In genomic region chr16:885391-885790, GRCh38 we compare ENCODE assay signal across 1 cellular context.
TF ChIP-seq lines count a peak whose summit lies in the region.

No MANE protein-coding gene starts in this region.

TF ChIP-seq in GM23338, 12 proteins besides CTCF, POLR2A, EP300 and RAD21 (continued from another document):
- TF ChIP-seq, protein P1, sequence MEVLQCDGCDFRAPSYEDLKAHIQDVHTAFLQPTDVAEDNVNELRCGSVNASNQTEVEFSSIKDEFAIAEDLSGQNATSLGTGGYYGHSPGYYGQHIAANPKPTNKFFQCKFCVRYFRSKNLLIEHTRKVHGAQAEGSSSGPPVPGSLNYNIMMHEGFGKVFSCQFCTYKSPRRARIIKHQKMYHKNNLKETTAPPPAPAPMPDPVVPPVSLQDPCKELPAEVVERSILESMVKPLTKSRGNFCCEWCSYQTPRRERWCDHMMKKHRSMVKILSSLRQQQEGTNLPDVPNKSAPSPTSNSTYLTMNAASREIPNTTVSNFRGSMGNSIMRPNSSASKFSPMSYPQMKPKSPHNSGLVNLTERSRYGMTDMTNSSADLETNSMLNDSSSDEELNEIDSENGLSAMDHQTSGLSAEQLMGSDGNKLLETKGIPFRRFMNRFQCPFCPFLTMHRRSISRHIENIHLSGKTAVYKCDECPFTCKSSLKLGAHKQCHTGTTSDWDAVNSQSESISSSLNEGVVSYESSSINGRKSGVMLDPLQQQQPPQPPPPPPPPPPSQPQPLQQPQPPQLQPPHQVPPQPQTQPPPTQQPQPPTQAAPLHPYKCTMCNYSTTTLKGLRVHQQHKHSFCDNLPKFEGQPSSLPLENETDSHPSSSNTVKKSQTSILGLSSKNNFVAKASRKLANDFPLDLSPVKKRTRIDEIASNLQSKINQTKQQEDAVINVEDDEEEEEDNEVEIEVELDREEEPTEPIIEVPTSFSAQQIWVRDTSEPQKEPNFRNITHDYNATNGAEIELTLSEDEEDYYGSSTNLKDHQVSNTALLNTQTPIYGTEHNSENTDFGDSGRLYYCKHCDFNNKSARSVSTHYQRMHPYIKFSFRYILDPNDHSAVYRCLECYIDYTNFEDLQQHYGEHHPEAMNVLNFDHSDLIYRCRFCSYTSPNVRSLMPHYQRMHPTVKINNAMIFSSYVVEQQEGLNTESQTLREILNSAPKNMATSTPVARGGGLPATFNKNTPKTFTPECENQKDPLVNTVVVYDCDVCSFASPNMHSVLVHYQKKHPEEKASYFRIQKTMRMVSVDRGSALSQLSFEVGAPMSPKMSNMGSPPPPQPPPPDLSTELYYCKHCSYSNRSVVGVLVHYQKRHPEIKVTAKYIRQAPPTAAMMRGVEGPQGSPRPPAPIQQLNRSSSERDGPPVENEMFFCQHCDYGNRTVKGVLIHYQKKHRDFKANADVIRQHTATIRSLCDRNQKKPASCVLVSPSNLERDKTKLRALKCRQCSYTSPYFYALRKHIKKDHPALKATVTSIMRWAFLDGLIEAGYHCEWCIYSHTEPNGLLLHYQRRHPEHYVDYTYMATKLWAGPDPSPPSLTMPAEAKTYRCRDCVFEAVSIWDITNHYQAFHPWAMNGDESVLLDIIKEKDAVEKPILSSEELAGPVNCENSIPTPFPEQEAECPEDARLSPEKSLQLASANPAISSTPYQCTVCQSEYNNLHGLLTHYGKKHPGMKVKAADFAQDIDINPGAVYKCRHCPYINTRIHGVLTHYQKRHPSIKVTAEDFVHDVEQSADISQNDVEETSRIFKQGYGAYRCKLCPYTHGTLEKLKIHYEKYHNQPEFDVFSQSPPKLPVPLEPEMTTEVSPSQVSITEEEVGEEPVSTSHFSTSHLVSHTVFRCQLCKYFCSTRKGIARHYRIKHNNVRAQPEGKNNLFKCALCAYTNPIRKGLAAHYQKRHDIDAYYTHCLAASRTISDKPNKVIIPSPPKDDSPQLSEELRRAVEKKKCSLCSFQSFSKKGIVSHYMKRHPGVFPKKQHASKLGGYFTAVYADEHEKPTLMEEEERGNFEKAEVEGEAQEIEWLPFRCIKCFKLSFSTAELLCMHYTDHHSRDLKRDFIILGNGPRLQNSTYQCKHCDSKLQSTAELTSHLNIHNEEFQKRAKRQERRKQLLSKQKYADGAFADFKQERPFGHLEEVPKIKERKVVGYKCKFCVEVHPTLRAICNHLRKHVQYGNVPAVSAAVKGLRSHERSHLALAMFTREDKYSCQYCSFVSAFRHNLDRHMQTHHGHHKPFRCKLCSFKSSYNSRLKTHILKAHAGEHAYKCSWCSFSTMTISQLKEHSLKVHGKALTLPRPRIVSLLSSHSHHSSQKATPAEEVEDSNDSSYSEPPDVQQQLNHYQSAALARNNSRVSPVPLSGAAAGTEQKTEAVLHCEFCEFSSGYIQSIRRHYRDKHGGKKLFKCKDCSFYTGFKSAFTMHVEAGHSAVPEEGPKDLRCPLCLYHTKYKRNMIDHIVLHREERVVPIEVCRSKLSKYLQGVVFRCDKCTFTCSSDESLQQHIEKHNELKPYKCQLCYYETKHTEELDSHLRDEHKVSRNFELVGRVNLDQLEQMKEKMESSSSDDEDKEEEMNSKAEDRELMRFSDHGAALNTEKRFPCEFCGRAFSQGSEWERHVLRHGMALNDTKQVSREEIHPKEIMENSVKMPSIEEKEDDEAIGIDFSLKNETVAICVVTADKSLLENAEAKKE (CRISPR knock-in tag; IDR thresholded peaks at IDR 0.05): no peak
- TF ChIP-seq EZH2 (IDR thresholded peaks at IDR 0.05; ENCODE audit: low read depth, unreplicated experiment): no peak
- TF ChIP-seq ZNF114 (CRISPR knock-in tag; IDR thresholded peaks at IDR 0.05): no peak
- no peak for TF ChIP-seq ZNF331 (CRISPR knock-in tag; IDR thresholded peaks at IDR 0.05; ENCODE audit: low read depth)
- TF ChIP-seq STAT1 (IDR thresholded peaks at IDR 0.05; ENCODE audit: unreplicated experiment): no peak
TF ChIP-seq in GM23338: peak in this region for 0.
